ENCODE assay signal across 22 cellular contexts in the genomic region with DNA sequence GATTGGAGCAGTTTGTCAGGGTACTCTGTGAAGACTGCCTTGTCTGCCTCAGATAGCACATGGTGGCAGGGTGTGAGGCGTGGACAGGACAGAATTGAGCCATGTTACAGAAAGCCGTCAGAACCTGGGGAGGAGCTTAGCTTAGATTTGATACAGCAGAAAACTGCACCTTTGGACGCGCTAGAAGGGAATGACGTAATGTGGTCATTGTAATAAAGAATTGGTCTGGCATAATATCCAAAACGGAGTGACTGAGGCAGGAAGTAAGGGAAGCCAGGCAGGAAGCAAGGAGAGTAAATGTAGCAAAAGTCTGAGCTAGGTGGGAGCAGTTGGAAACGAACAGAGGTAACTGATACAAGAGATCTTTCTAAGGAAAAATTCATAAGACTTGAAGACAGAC.
"Had no signal": no experiment of that assay in that cellular context is flagged by ENCODE, and none has a peak within 500 bp of the region (broad histone marks: within the 10 kb centered on the region; RNA-seq: fewer than 3 reads in every experiment).

No MANE protein-coding gene starts in this region.

- H3K4me1 Mint-ChIP-seq: immature natural killer cell; natural killer cell; stimulated activated memory B cell treated with anti-CD40 and anti-IgM and Interleukin-4, amounts not matched to agents 10 μg/mL and 1 μg/mL and 100 μg/mL, for 72 hours had no signal

- H3K27ac Mint-ChIP-seq: natural killer cell; progenitor cell of endocrine pancreas; stimulated activated memory B cell treated with anti-CD40 and anti-IgM and Interleukin-4, amounts not matched to agents 10 μg/mL and 1 μg/mL and 100 μg/mL, for 72 hours had no signal

- H3K27me3 Mint-ChIP-seq: progenitor cell of endocrine pancreas; stimulated activated memory B cell treated with anti-CD40 and anti-IgM and Interleukin-4, amounts not matched to agents 10 μg/mL and 1 μg/mL and 100 μg/mL, for 72 hours had no signal

- ATAC-seq: left colon; left lung; lower lobe of right lung; natural killer cell; sciatic nerve; stimulated activated memory B cell treated with anti-CD40 and anti-IgM and Interleukin-4, amounts not matched to agents 10 μg/mL and 1 μg/mL and 100 μg/mL, for 72 hours; stimulated activated naive CD8-positive, alpha-beta T cell treated with anti-CD3 and anti-CD28 coated beads, Interleukin-15, Interleukin-2, amounts not matched to agents 100 U/mL and 50 U/mL, for 24 hours had no signal

- H3K4me3 Mint-ChIP-seq: immature natural killer cell; natural killer cell; stimulated activated memory B cell treated with anti-CD40 and anti-IgM and Interleukin-4, amounts not matched to agents 10 μg/mL and 1 μg/mL and 100 μg/mL, for 72 hours had no signal

- DNase-seq: hypothalamus; immature natural killer cell; kidney; left colon; left lung; lower lobe of right lung; mammary epithelial cell; mesenchymal stem cell; natural killer cell; ovary; spleen; stimulated activated CD4-positive, alpha-beta T cell treated with anti-CD3 and anti-CD28 coated beads, Interleukin-4, amount 100 ng/mL, for 24 hours; stimulated activated CD8-positive, alpha-beta memory T cell treated with anti-CD3 and anti-CD28 coated beads, Interleukin-4, amount 100 ng/mL, for 48 hours; stimulated activated naive CD8-positive, alpha-beta T cell treated with anti-CD3 and anti-CD28 coated beads, Interleukin-15, Interleukin-2, amounts not matched to agents 100 U/mL and 50 U/mL, for 24 hours; stomach; testis; thyroid gland; transverse colon; upper lobe of left lung had no signal
